Comparison of ENCODE assay signal across 30 cellular contexts in the genomic region with DNA sequence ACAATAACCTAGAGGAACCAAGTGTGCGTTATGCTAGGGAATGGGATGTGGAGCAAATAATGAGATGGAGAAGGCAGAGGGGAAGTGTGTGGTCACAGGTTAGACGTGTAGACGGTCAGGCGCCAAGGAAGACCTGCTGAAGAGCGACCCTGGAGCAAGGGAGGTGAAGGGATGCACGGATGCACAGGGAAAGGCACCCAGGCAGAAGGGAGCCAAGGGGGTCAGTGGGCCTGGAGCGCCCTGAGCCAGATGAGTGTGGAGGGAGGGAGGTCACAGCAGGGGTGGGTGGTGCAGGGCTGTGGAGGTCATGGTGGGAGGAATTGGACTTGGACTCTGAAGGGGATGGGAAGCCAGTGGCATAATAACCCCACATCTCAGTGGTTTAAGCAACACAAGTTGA.
"Had no signal": no experiment of that assay in that cellular context is flagged by ENCODE, and none has a peak within 500 bp of the region (broad histone marks: within the 10 kb centered on the region; RNA-seq: fewer than 3 reads in every experiment).

No MANE protein-coding gene starts in this region.

- H3K27ac ChIP-seq: ovary, parathyroid adenoma, psoas muscle, right lobe of liver, sigmoid colon, stomach, thoracic aorta, thyroid gland, tibial nerve, upper lobe of left lung, vagina had no signal

- H3K4me1 ChIP-seq: psoas muscle, right lobe of liver had no signal

- H3K9me3 Mint-ChIP-seq: natural killer cell treated with Interleukin-12 subunit alpha and Interleukin-12 subunit beta and Interleukin-15 and Interleukin-18, amount 100 ng/mL, for 72 hours had no signal

- H2AFZ ChIP-seq: parathyroid adenoma had no signal

- H3K4me3 ChIP-seq: ovary, psoas muscle, right lobe of liver, sigmoid colon, stomach, thoracic aorta, thyroid gland, tibial nerve, upper lobe of left lung, vagina had no signal

- ATAC-seq: naive thymus-derived CD8-positive, alpha-beta T cell; psoas muscle; right cardiac atrium; right lobe of liver; stimulated activated naive B cell treated with anti-CD40 and anti-IgM and Interleukin-4, amounts not matched to agents 10 μg/mL and 1 μg/mL and 100 μg/mL, for 72 hours had no signal

- H3K4me1 Mint-ChIP-seq: nephron progenitor cell; neural crest cell; stimulated activated naive B cell treated with anti-CD40 and anti-IgM and Interleukin-4, amounts not matched to agents 10 μg/mL and 1 μg/mL and 100 μg/mL, for 72 hours had no signal

- DNase-seq: naive B cell; naive thymus-derived CD8-positive, alpha-beta T cell; nephron progenitor cell; occipital lobe; ovary; posterior cingulate gyrus; psoas muscle; right cardiac atrium; right lobe of liver; sigmoid colon; small intestine; stimulated activated CD4-positive, alpha-beta T cell treated with anti-CD3 and anti-CD28 coated beads, Interleukin-12 subunit alpha, Interleukin-12 subunit beta, amount 100 ng/mL, for 4 hours; stimulated activated CD4-positive, alpha-beta T cell treated with anti-CD3 and anti-CD28 coated beads, Interleukin-1b, Interleukin-23, amount 100 ng/mL, for 48 hours; stimulated activated CD4-positive, alpha-beta T cell treated with anti-CD3 and anti-CD28 coated beads, Interleukin-4, amount 100 ng/mL, for 1 hour; stimulated activated CD4-positive, alpha-beta T cell treated with anti-CD3 and anti-CD28 coated beads, Interleukin-4, amount 100 ng/mL, for 4 hours; stimulated activated CD8-positive, alpha-beta memory T cell treated with anti-CD3 and anti-CD28 coated beads, Interleukin-4, amount 100 ng/mL, for 48 hours; stimulated activated naive B cell treated with anti-CD40 and anti-IgM and Interleukin-4, amounts not matched to agents 10 μg/mL and 1 μg/mL and 100 μg/mL, for 72 hours; stimulated activated naive CD4-positive, alpha-beta T cell treated with Interleukin-2 at 50 U/mL for 16 hours; stomach; thyroid gland; trophoblast cell; upper lobe of left lung had no signal

- H3K9me3 ChIP-seq: ovary, psoas muscle, right lobe of liver, sigmoid colon, thoracic aorta, thyroid gland, vagina had no signal

- H3K27ac Mint-ChIP-seq: naive B cell; natural killer cell treated with Interleukin-12 subunit alpha and Interleukin-12 subunit beta and Interleukin-15 and Interleukin-18, amount 100 ng/mL, for 72 hours; nephron progenitor cell; progenitor cell of endocrine pancreas; stimulated activated naive B cell treated with anti-CD40 and anti-IgM and Interleukin-4, amounts not matched to agents 10 μg/mL and 1 μg/mL and 100 μg/mL, for 72 hours; stimulated activated naive CD8-positive, alpha-beta T cell treated with anti-CD3 and anti-CD28 coated beads, Interleukin-15, Interleukin-2, amounts not matched to agents 100 ng/mL and 50 ng/mL, for 24 hours had no signal

- H3K36me3 ChIP-seq: ovary, right lobe of liver, sigmoid colon, stomach, thoracic aorta, thyroid gland, tibial nerve, upper lobe of left lung, vagina had no signal

- H3K9ac ChIP-seq: parathyroid adenoma had no signal

- H3K27me3 ChIP-seq: ovary, right lobe of liver, thyroid gland, vagina had no signal

- H3K36me3 Mint-ChIP-seq: naive B cell; naive thymus-derived CD8-positive, alpha-beta T cell; natural killer cell treated with Interleukin-12 subunit alpha and Interleukin-12 subunit beta and Interleukin-15 and Interleukin-18, amount 100 ng/mL, for 72 hours; stimulated activated naive B cell treated with anti-CD40 and anti-IgM and Interleukin-4, amounts not matched to agents 10 μg/mL and 1 μg/mL and 100 μg/mL, for 72 hours had no signal

- H3K4me3 Mint-ChIP-seq: naive thymus-derived CD8-positive, alpha-beta T cell; natural killer cell treated with Interleukin-12 subunit alpha and Interleukin-12 subunit beta and Interleukin-15 and Interleukin-18, amount 100 ng/mL, for 72 hours; neural crest cell; stimulated activated naive B cell treated with anti-CD40 and anti-IgM and Interleukin-4, amounts not matched to agents 10 μg/mL and 1 μg/mL and 100 μg/mL, for 72 hours; stimulated activated naive CD8-positive, alpha-beta T cell treated with anti-CD3 and anti-CD28 coated beads, Interleukin-15, Interleukin-2, amounts not matched to agents 100 ng/mL and 50 ng/mL, for 24 hours had no signal
